18 cellular contexts compared by ENCODE assay signal in genomic region chr13:91318886-91319285, GRCh38.
"Had no signal": no experiment of that assay in that cellular context is flagged by ENCODE, and none has a peak within 500 bp of the region (broad histone marks: within the 10 kb centered on the region; RNA-seq: fewer than 3 reads in every experiment).

No MANE protein-coding gene starts in this region.

- H3K9me3 ChIP-seq: esophagus muscularis mucosa, lower lobe of right lung, pancreas, suprapubic skin had no signal

- H3K4me1 Mint-ChIP-seq: mesothelial cell of epicardium, neural crest cell had no signal

- H3K4me1 ChIP-seq: esophagus muscularis mucosa, lower lobe of right lung, pancreas, suprapubic skin had no signal

- H3K27ac ChIP-seq: esophagus muscularis mucosa, lower lobe of right lung, pancreas, suprapubic skin had no signal

- H3K36me3 ChIP-seq: esophagus muscularis mucosa, lower lobe of right lung, pancreas, suprapubic skin had no signal

- H3K4me3 ChIP-seq: esophagus muscularis mucosa, lower lobe of right lung, pancreas, suprapubic skin had no signal

- H3K36me3 Mint-ChIP-seq: activated CD4-positive, alpha-beta memory T cell treated with anti-CD3 and anti-CD28 coated beads for 36 hours; activated naive CD8-positive, alpha-beta T cell treated with anti-CD3 and anti-CD28 coated beads for 36 hours; mesothelial cell of epicardium; type B pancreatic cell had no signal

- H3K9me3 Mint-ChIP-seq: activated CD4-positive, alpha-beta memory T cell treated with anti-CD3 and anti-CD28 coated beads for 36 hours; activated naive CD8-positive, alpha-beta T cell treated with anti-CD3 and anti-CD28 coated beads for 36 hours; activated T-cell treated with anti-CD3 and anti-CD28 coated beads, Interleukin-2, amount 50 U/mL, for 4 hours; mesothelial cell of epicardium; neural crest cell; type B pancreatic cell had no signal

- H3K27ac Mint-ChIP-seq: activated CD4-positive, alpha-beta memory T cell treated with anti-CD3 and anti-CD28 coated beads for 36 hours; activated naive CD8-positive, alpha-beta T cell treated with anti-CD3 and anti-CD28 coated beads for 36 hours; dendritic cell treated with granulocyte-macrophage colony-stimulating factor and Interleukin-4, amounts not matched to agents 40 ng/mL and 50 ng/mL, for 4 days; mesothelial cell of epicardium; type B pancreatic cell had no signal

- H3K27me3 Mint-ChIP-seq: type B pancreatic cell had no signal

- DNase-seq: activated CD4-positive, alpha-beta memory T cell treated with anti-CD3 and anti-CD28 coated beads for 36 hours; activated effector memory CD4-positive, alpha-beta T cell treated with anti-CD3 and anti-CD28 coated beads, Interleukin-2, amount 50 U/mL, for 16 hours; activated naive CD8-positive, alpha-beta T cell treated with anti-CD3 and anti-CD28 coated beads for 36 hours; activated T-cell treated with anti-CD3 and anti-CD28 coated beads, Interleukin-2, amount 50 U/mL, for 4 hours; cerebellar nuclear complex; hypothalamus; left cardiac atrium; lower lobe of right lung; pancreas; stimulated activated CD4-positive, alpha-beta T cell treated with anti-CD3 and anti-CD28 coated beads, Interleukin-4, amount 100 ng/mL, for 1 hour; stimulated activated CD8-positive, alpha-beta memory T cell treated with anti-CD3 and anti-CD28 coated beads, Interleukin-4, amount 100 ng/mL, for 48 hours; stimulated activated naive CD8-positive, alpha-beta T cell treated with anti-CD3 and anti-CD28 coated beads, Interleukin-15, Interleukin-2, amounts not matched to agents 100 U/mL and 50 U/mL, for 24 hours had no signal

- ATAC-seq: activated T-cell treated with anti-CD3 and anti-CD28 coated beads, Interleukin-2, amount 50 U/mL, for 4 hours; left cardiac atrium; lower lobe of right lung; pancreas; stimulated activated naive CD8-positive, alpha-beta T cell treated with anti-CD3 and anti-CD28 coated beads, Interleukin-15, Interleukin-2, amounts not matched to agents 100 U/mL and 50 U/mL, for 24 hours had no signal

- H3K4me3 Mint-ChIP-seq: activated CD4-positive, alpha-beta memory T cell treated with anti-CD3 and anti-CD28 coated beads for 36 hours; activated naive CD8-positive, alpha-beta T cell treated with anti-CD3 and anti-CD28 coated beads for 36 hours; activated T-cell treated with anti-CD3 and anti-CD28 coated beads, Interleukin-2, amount 50 U/mL, for 4 hours; dendritic cell treated with granulocyte-macrophage colony-stimulating factor and Interleukin-4, amounts not matched to agents 40 ng/mL and 50 ng/mL, for 4 days; mesothelial cell of epicardium; neural crest cell; type B pancreatic cell had no signal
